Comparison of ENCODE assay signal across 2 cellular contexts in the genomic region with DNA sequence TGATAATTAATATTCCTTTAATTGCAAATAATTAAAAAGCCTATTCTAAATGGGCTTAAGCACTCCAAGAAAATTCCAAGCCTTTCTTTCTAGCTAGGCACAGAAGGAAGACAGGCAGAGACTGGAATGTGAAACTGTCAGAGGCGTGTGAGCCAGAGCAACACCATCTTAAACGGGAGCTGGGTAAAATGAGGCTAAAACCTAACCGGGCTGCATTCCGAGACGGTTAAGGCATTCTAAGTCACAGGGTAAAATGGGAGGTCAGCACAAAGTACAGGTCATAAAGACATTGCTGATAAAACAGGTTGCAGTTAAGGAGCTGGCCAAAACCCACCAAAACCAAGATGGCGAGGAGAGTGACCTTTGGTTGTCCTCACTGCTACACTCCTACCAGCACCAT.
TF ChIP-seq lines count a peak whose summit lies in the region.

No MANE protein-coding gene starts in this region.

TF ChIP-seq in IMR-90, 13 proteins besides CTCF, POLR2A, EP300 and RAD21:
- no peak for TF ChIP-seq MAFK (IDR thresholded peaks at IDR 0.05; ENCODE audit: low read depth, low read length)
- TF ChIP-seq SMC3 (IDR thresholded peaks at IDR 0.05; ENCODE audit: low read depth, low read length): no peak
- no peak for TF ChIP-seq CEBPB (IDR thresholded peaks at IDR 0.05; ENCODE audit: low read depth, low read length)
- TF ChIP-seq USF2 (IDR thresholded peaks at IDR 0.05; ENCODE audit: low read depth, low read length): no peak
- TF ChIP-seq FOS (IDR thresholded peaks at IDR 0.05; ENCODE audit: low read depth, low read length): no peak
- TF ChIP-seq MAZ (IDR thresholded peaks at IDR 0.05; ENCODE audit: borderline replicate concordance, low read depth, low read length): no peak
- no peak for TF ChIP-seq BHLHE40 (IDR thresholded peaks at IDR 0.05; ENCODE audit: low read depth, low read length)
- TF ChIP-seq RCOR1 (IDR thresholded peaks at IDR 0.05; ENCODE audit: insufficient replicate concordance, low read length): no peak
- TF ChIP-seq NFE2L2 (IDR thresholded peaks at IDR 0.05; ENCODE audit: low read depth, low read length): no peak
- TF ChIP-seq, protein P1, sequence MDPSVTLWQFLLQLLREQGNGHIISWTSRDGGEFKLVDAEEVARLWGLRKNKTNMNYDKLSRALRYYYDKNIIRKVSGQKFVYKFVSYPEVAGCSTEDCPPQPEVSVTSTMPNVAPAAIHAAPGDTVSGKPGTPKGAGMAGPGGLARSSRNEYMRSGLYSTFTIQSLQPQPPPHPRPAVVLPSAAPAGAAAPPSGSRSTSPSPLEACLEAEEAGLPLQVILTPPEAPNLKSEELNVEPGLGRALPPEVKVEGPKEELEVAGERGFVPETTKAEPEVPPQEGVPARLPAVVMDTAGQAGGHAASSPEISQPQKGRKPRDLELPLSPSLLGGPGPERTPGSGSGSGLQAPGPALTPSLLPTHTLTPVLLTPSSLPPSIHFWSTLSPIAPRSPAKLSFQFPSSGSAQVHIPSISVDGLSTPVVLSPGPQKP (IDR thresholded peaks at IDR 0.05; ENCODE audit: borderline replicate concordance, low read depth, low read length): no peak
- no peak for TF ChIP-seq MXI1 (IDR thresholded peaks at IDR 0.05; ENCODE audit: borderline replicate concordance, low read depth, low read length)
- TF ChIP-seq CHD1 (IDR thresholded peaks at IDR 0.05; ENCODE audit: low read depth, low read length): no peak
- TF ChIP-seq RFX5 (IDR thresholded peaks at IDR 0.05; ENCODE audit: low read depth, low read length): no peak
TF ChIP-seq in IMR-90: peak in this region for 0.

TF ChIP-seq in K562, 482 proteins besides CTCF, POLR2A, EP300 and RAD21:
- TF ChIP-seq DMBX1 (CRISPR knock-in tag; IDR thresholded peaks at IDR 0.05; ENCODE audit: borderline replicate concordance) (peak; percentile 76; the same call in 1 of the 2 replicates), HMG20B (CRISPR knock-in tag; IDR thresholded peaks at IDR 0.05) (no peak)
